36 cellular contexts compared by ENCODE assay signal in the genomic region with DNA sequence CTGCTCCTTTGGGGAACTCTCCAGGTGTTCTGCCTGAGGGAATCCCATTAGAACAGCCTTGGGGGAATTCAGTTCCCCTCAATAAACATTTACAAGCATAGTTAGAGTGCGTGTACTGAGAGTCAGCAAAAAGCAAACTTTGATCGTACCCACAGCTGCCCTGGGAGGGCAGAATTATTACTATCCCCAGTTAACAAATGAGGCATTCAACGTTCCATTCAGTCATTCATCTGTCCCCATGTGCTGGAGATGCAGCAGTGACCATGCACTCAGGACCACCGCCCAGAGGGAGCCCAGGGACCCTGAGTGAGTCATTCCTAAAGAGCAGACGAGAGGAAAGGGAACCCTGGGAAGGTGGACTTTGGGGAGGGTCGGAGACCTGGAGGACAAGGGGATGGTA. TPM values are rescaled to one million over a fixed set of nuclear protein-coding genes. Genes with fewer than 3 reads are reported as not detected.
"Had no signal": no experiment of that assay in that cellular context is flagged by ENCODE, and none has a peak within 500 bp of the region (broad histone marks: within the 10 kb centered on the region; RNA-seq: fewer than 3 reads in every experiment).

No MANE protein-coding gene starts in this region.

- H3K4me1 ChIP-seq: body of pancreas, breast epithelium had no signal

- H3K9me3 ChIP-seq: adrenal gland, body of pancreas, breast epithelium had no signal

- H3K36me3 ChIP-seq: adrenal gland, brain microvascular endothelial cell, breast epithelium had no signal

- H3K27ac ChIP-seq: adrenal gland, body of pancreas, brain microvascular endothelial cell, breast epithelium, VCaP had no signal

- H3K27ac Mint-ChIP-seq: activated B cell treated with CpG ODN at 0.5 μM for 24 hours; activated CD4-positive, alpha-beta memory T cell treated with anti-CD3 and anti-CD28 coated beads for 36 hours; activated CD4-positive, alpha-beta T cell treated with anti-CD3 and anti-CD28 coated beads, Interleukin-2, amount 10 ng/mL, durations not matched to agents 24 days and 14 days; activated CD8-positive, alpha-beta T cell treated with anti-CD3 and anti-CD28 coated beads for 36 hours; activated naive CD4-positive, alpha-beta T cell treated with anti-CD3 and anti-CD28 coated beads, Interleukin-2, amount 10 ng/mL, durations not matched to agents 7 days and 5 days; activated naive CD4-positive, alpha-beta T cell treated with anti-CD3 and anti-CD28 coated beads, Interleukin-2, amount 50 U/mL, for 72 hours; activated naive CD8-positive, alpha-beta T cell treated with anti-CD3 and anti-CD28 coated beads for 36 hours; activated T-cell treated with anti-CD3 and anti-CD28 coated beads, Interleukin-2, amount 50 U/mL, for 72 hours; activated T-helper 1 cell treated with anti-CD3 and anti-CD28 coated beads, Interleukin-12 subunit alpha, Interleukin-12 subunit beta, Interleukin-2, Interleukin-4 antibody, amounts not matched to agents 30 ng/mL and 10 ng/mL and 1 ng/mL, durations not matched to agents 14 hours and 24 hours and 36 hours; activated T-helper 17 cell treated with anti-CD3 and anti-CD28 coated beads, Interleukin-2, amount 50 U/mL, for 72 hours; T-helper 1 cell treated with Interleukin-12 subunit alpha and Interleukin-12 subunit beta and Interleukin-4 antibody, amounts not matched to agents 30 μg/mL and 1 μg/mL, for 36 hours; T-helper 2 cell treated with Interferon-gamma antibody and Interleukin-4, amounts not matched to agents 5 μg/mL and 100 μg/mL, for 36 hours had no signal

- H3K27me3 Mint-ChIP-seq: activated CD4-positive, alpha-beta memory T cell treated with anti-CD3 and anti-CD28 coated beads for 36 hours; activated CD8-positive, alpha-beta T cell treated with anti-CD3 and anti-CD28 coated beads for 36 hours; activated naive CD8-positive, alpha-beta T cell treated with anti-CD3 and anti-CD28 coated beads for 36 hours; activated T-helper 17 cell treated with anti-CD3 and anti-CD28 coated beads, Interleukin-2, amount 50 U/mL, for 72 hours had no signal

- H3K4me3 ChIP-seq: adrenal gland, body of pancreas, breast epithelium had no signal

- H3K9me3 Mint-ChIP-seq: activated B cell treated with CpG ODN at 0.5 μM for 24 hours; activated CD4-positive, alpha-beta T cell treated with anti-CD3 and anti-CD28 coated beads, Interleukin-2, amount 10 ng/mL, durations not matched to agents 24 days and 14 days; activated CD8-positive, alpha-beta T cell treated with anti-CD3 and anti-CD28 coated beads for 36 hours; activated naive CD4-positive, alpha-beta T cell treated with anti-CD3 and anti-CD28 coated beads, Interleukin-2, amount 10 ng/mL, durations not matched to agents 7 days and 5 days; activated naive CD4-positive, alpha-beta T cell treated with anti-CD3 and anti-CD28 coated beads, Interleukin-2, amount 50 U/mL, for 72 hours; activated naive CD8-positive, alpha-beta T cell treated with anti-CD3 and anti-CD28 coated beads for 36 hours; activated T-cell treated with anti-CD3 and anti-CD28 coated beads, Interleukin-2, amount 50 U/mL, for 4 hours; activated T-cell treated with anti-CD3 and anti-CD28 coated beads, Interleukin-2, amount 50 U/mL, for 72 hours; activated T-helper 1 cell treated with anti-CD3 and anti-CD28 coated beads, Interleukin-12 subunit alpha, Interleukin-12 subunit beta, Interleukin-2, Interleukin-4 antibody, amounts not matched to agents 30 ng/mL and 10 ng/mL and 1 ng/mL, durations not matched to agents 14 hours and 24 hours and 36 hours; activated T-helper 17 cell treated with anti-CD3 and anti-CD28 coated beads, Interleukin-2, amount 50 U/mL, for 72 hours; T-helper 1 cell treated with Interleukin-12 subunit alpha and Interleukin-12 subunit beta and Interleukin-4 antibody, amounts not matched to agents 30 μg/mL and 1 μg/mL, for 36 hours; T-helper 2 cell treated with Interferon-gamma antibody and Interleukin-4, amounts not matched to agents 5 μg/mL and 100 μg/mL, for 36 hours had no signal

- H3K27me3 ChIP-seq: adrenal gland, body of pancreas, breast epithelium had no signal

- ATAC-seq: activated CD8-positive, alpha-beta T cell treated with anti-CD3 and anti-CD28 coated beads for 36 hours; activated naive CD4-positive, alpha-beta T cell treated with anti-CD3 and anti-CD28 coated beads, Interleukin-2, amount 50 U/mL, for 72 hours; activated T-cell treated with anti-CD3 and anti-CD28 coated beads, Interleukin-2, amount 50 U/mL, for 4 hours; activated T-cell treated with anti-CD3 and anti-CD28 coated beads, Interleukin-2, amount 50 U/mL, for 72 hours; activated T-helper 17 cell treated with anti-CD3 and anti-CD28 coated beads, Interleukin-2, amount 50 U/mL, for 72 hours; body of pancreas had no signal

- H3K4me1 Mint-ChIP-seq: activated B cell treated with CpG ODN at 0.5 μM for 24 hours; activated CD4-positive, alpha-beta T cell treated with anti-CD3 and anti-CD28 coated beads, Interleukin-2, amount 10 ng/mL, durations not matched to agents 24 days and 14 days; activated naive CD4-positive, alpha-beta T cell treated with anti-CD3 and anti-CD28 coated beads, Interleukin-2, amount 10 ng/mL, durations not matched to agents 7 days and 5 days; activated naive CD8-positive, alpha-beta T cell treated with anti-CD3 and anti-CD28 coated beads for 36 hours; activated T-helper 17 cell treated with anti-CD3 and anti-CD28 coated beads, Interleukin-2, amount 50 U/mL, for 72 hours had no signal

- H3K4me3 Mint-ChIP-seq: activated B cell treated with CpG ODN at 0.5 μM for 24 hours; activated CD4-positive, alpha-beta memory T cell treated with anti-CD3 and anti-CD28 coated beads for 36 hours; activated CD4-positive, alpha-beta T cell treated with anti-CD3 and anti-CD28 coated beads, Interleukin-2, amount 10 ng/mL, durations not matched to agents 24 days and 14 days; activated CD8-positive, alpha-beta T cell treated with anti-CD3 and anti-CD28 coated beads for 36 hours; activated naive CD4-positive, alpha-beta T cell treated with anti-CD3 and anti-CD28 coated beads, Interleukin-2, amount 10 ng/mL, durations not matched to agents 7 days and 5 days; activated naive CD8-positive, alpha-beta T cell treated with anti-CD3 and anti-CD28 coated beads for 36 hours; activated T-cell treated with anti-CD3 and anti-CD28 coated beads, Interleukin-2, amount 50 U/mL, for 4 hours; activated T-cell treated with anti-CD3 and anti-CD28 coated beads, Interleukin-2, amount 50 U/mL, for 72 hours; activated T-helper 1 cell treated with anti-CD3 and anti-CD28 coated beads, Interleukin-12 subunit alpha, Interleukin-12 subunit beta, Interleukin-2, Interleukin-4 antibody, amounts not matched to agents 30 ng/mL and 10 ng/mL and 1 ng/mL, durations not matched to agents 14 hours and 24 hours and 36 hours; activated T-helper 17 cell treated with anti-CD3 and anti-CD28 coated beads, Interleukin-2, amount 50 U/mL, for 72 hours; T-helper 1 cell treated with Interleukin-12 subunit alpha and Interleukin-12 subunit beta and Interleukin-4 antibody, amounts not matched to agents 30 μg/mL and 1 μg/mL, for 36 hours; T-helper 2 cell treated with Interferon-gamma antibody and Interleukin-4, amounts not matched to agents 5 μg/mL and 100 μg/mL, for 36 hours had no signal

- DNase-seq: activated B cell treated with CpG ODN at 0.5 μM for 24 hours; activated CD4-positive, alpha-beta memory T cell treated with anti-CD3 and anti-CD28 coated beads for 36 hours; activated CD4-positive, alpha-beta T cell treated with anti-CD3 and anti-CD28 coated beads for 4 hours; activated CD4-positive, alpha-beta T cell treated with anti-CD3 and anti-CD28 coated beads, Interleukin-2, amount 10 ng/mL, durations not matched to agents 24 days and 14 days; activated CD4-positive, alpha-beta T cell treated with anti-CD3 and anti-CD28 coated beads, Interleukin-2, amount 50 U/mL, for 1 hour; activated CD4-positive, alpha-beta T cell treated with anti-CD3 and anti-CD28 coated beads, Interleukin-2, amount 50 U/mL, for 4 hours; activated CD4-positive, CD25-positive, alpha-beta regulatory T cell treated with anti-CD3 and anti-CD28 coated beads, Interleukin-2, amount 50 U/mL, for 72 hours; activated CD8-positive, alpha-beta memory T cell treated with anti-CD3 and anti-CD28 coated beads, Interleukin-2, amount 50 U/mL, for 4 hours; activated CD8-positive, alpha-beta T cell treated with anti-CD3 and anti-CD28 coated beads for 36 hours; activated gamma-delta T cell treated with Interleukin-2 at 50 U/mL for 16 hours; activated naive CD4-positive, alpha-beta T cell treated with anti-CD3 and anti-CD28 coated beads, Interleukin-2, amount 10 ng/mL, durations not matched to agents 7 days and 5 days; activated naive CD4-positive, alpha-beta T cell treated with Interleukin-2 at 50 U/mL for 16 hours; activated naive CD8-positive, alpha-beta T cell treated with anti-CD3 and anti-CD28 coated beads for 36 hours; activated T-cell treated with anti-CD3 and anti-CD28 coated beads for 4 hours; activated T-cell treated with anti-CD3 and anti-CD28 coated beads, Interleukin-2, amount 50 U/mL, for 1 hour; activated T-cell treated with anti-CD3 and anti-CD28 coated beads, Interleukin-2, amount 50 U/mL, for 4 hours; activated T-cell treated with anti-CD3 and anti-CD28 coated beads, Interleukin-2, amount 50 U/mL, for 72 hours; adrenal gland; amniotic stem cell; body of pancreas; brain microvascular endothelial cell; central memory CD4-positive, alpha-beta T cell; T-helper 1 cell; T-helper 2 cell; T-helper 9 cell had no signal

- H3K36me3 Mint-ChIP-seq: activated CD4-positive, alpha-beta memory T cell treated with anti-CD3 and anti-CD28 coated beads for 36 hours; activated naive CD4-positive, alpha-beta T cell treated with anti-CD3 and anti-CD28 coated beads, Interleukin-2, amount 10 ng/mL, durations not matched to agents 7 days and 5 days; activated naive CD4-positive, alpha-beta T cell treated with anti-CD3 and anti-CD28 coated beads, Interleukin-2, amount 50 U/mL, for 72 hours; activated naive CD8-positive, alpha-beta T cell treated with anti-CD3 and anti-CD28 coated beads for 36 hours had no signal

RNA-seq across cellular contexts. Expression of a gene that starts 47.5 kb away (rescaled TPM):
- total RNA-seq: activated B cell treated with CpG ODN at 0.5 μM for 24 hours; activated CD4-positive, alpha-beta memory T cell treated with anti-CD3 and anti-CD28 coated beads for 36 hours; activated CD4-positive, alpha-beta T cell treated with anti-CD3 and anti-CD28 coated beads, Interleukin-2, amount 10 ng/mL, durations not matched to agents 24 days and 14 days; activated CD8-positive, alpha-beta memory T cell treated with anti-CD3 and anti-CD28 coated beads for 36 hours; activated CD8-positive, alpha-beta T cell treated with anti-CD3 and anti-CD28 coated beads for 36 hours; activated naive CD8-positive, alpha-beta T cell treated with anti-CD3 and anti-CD28 coated beads for 36 hours; activated T-cell treated with anti-CD3 and anti-CD28 coated beads, Interleukin-2, amount 50 U/mL, for 4 hours; activated T-cell treated with anti-CD3 and anti-CD28 coated beads, Interleukin-2, amount 50 U/mL, for 72 hours; activated T-helper 1 cell treated with anti-CD3 and anti-CD28 coated beads, Interleukin-12 subunit alpha, Interleukin-12 subunit beta, Interleukin-2, Interleukin-4 antibody, amounts not matched to agents 30 ng/mL and 10 ng/mL and 1 ng/mL, durations not matched to agents 14 hours and 24 hours and 36 hours; activated T-helper 17 cell treated with anti-CD3 and anti-CD28 coated beads, Interleukin-2, amount 50 U/mL, for 72 hours; aorta; astrocyte; body of pancreas; breast epithelium; cardiac septum had no signal
